24 cellular contexts compared by ENCODE assay signal in genomic region chr7:128703605-128704004, GRCh38. TPM values are rescaled to one million over a fixed set of nuclear protein-coding genes. Genes with fewer than 3 reads are reported as not detected.
A peak's percentile ranks its signal among the peaks of the same experiment; 100 is the strongest.
DNase-seq lines count a peak whose midpoint lies in the region; ATAC-seq and TF ChIP-seq lines count a peak whose summit lies in the region.
"Had no signal": no experiment of that assay in that cellular context is flagged by ENCODE, and none has a peak within 500 bp of the region (broad histone marks: within the 10 kb centered on the region; RNA-seq: fewer than 3 reads in every experiment).

No MANE protein-coding gene starts in this region.

- peak; percentile 39; the same call in 2 of the 3 replicates for ATAC-seq in DND-41 (ENCODE audit: insufficient read depth, low read depth)
- ATAC-seq in HG03108 (IDR thresholded peaks at IDR 0.05; ENCODE audit: unreplicated experiment), result no peak
- ATAC-seq: activated CD8-positive, alpha-beta T cell treated with anti-CD3 and anti-CD28 coated beads for 36 hours; esophagus mucosa; upper lobe of right lung had no signal

- H3K4me2 ChIP-seq in DND-41 (ENCODE audit: insufficient read depth, low read length), result no peak overlapping the region

- WGBS in liver, result 65% methylated on average over 7 of the region's 7 CpGs

- H3K9ac ChIP-seq in DND-41 (ENCODE audit: low read depth, low read length) (no peak overlapping the region), adipocyte (ENCODE audit: low read length) (no peak overlapping the region), liver (ENCODE audit: low read depth in 1 of 2, low read length in 2 of 2) (no peak overlapping the region)

- H4K20me1 ChIP-seq in DND-41 (ENCODE audit: insufficient read depth, low read length), result no peaks in the 10 kb centered on the region

- H2AFZ ChIP-seq in DND-41 (ENCODE audit: low read depth, low read length), result no peak overlapping the region

- H3K27ac ChIP-seq in DND-41 (ENCODE audit: low read length) (no peak overlapping the region), liver (ENCODE audit: low read depth in 1 of 2, low read length in 2 of 2) (no peak overlapping the region)
- H3K27ac ChIP-seq: right atrium auricular region, upper lobe of right lung had no signal

- no peaks in the 10 kb centered on the region for H3K79me2 ChIP-seq in DND-41 (ENCODE audit: insufficient read depth, low read length)

- H3K4me1 ChIP-seq in DND-41 (ENCODE audit: insufficient read depth, low read length), result no peaks in the 10 kb centered on the region
- H3K4me1 ChIP-seq in adipocyte (ENCODE audit: control insufficient read depth, insufficient read depth, low read length), result peaks cover 10% of the 10 kb centered on the region
- H3K4me1 ChIP-seq in liver (ENCODE audit: control insufficient read depth in 4 of 4, insufficient read depth in 4 of 4, low read length in 3 of 4), result no peaks in the 10 kb centered on the region
- H3K4me1 ChIP-seq: Caco-2, right atrium auricular region, upper lobe of right lung had no signal

- DNase-seq in DND-41, result no peak
- peak; percentile 34 for DNase-seq in H4 (ENCODE audit: low spot score)
- peak; percentile 35 for DNase-seq in adipocyte (ENCODE audit: low read depth)
- DNase-seq in NCI-H1048 (lab: John Stamatoyannopoulos, UW), result no peak
- no peak for DNase-seq in activated gamma-delta T cell (lab: John Stamatoyannopoulos, UW)
- DNase-seq: activated CD4-positive, CD25-positive, alpha-beta regulatory T cell; activated CD8-positive, alpha-beta T cell treated with anti-CD3 and anti-CD28 coated beads for 36 hours; activated naive CD4-positive, alpha-beta T cell treated with anti-CD3 and anti-CD28 coated beads for 36 hours; Caco-2; effector CD4-positive, alpha-beta T cell; GOT3; kidney; MM.1S; naive B cell; NCI-H2029; NCI-H446; NK-92 treated with Interleukin-12 subunit alpha and Interleukin-12 subunit beta, amount 100 ng/mL, for 24 hours; stimulated activated CD8-positive, alpha-beta memory T cell treated with anti-CD3 and anti-CD28 coated beads, Interleukin-4, amount 100 ng/mL, for 48 hours; T-helper 9 cell; upper lobe of right lung had no signal

- H3K4me3 ChIP-seq in DND-41 (ENCODE audit: low read depth in 1 of 2, low read length in 2 of 2) (no peak overlapping the region), adipocyte (ENCODE audit: low read length) (no peak overlapping the region), liver (ENCODE audit: low read depth in 1 of 3, low read length in 3 of 3) (no peak overlapping the region)
- H3K4me3 ChIP-seq: right atrium auricular region, upper lobe of right lung had no signal

- TF ChIP-seq CTCF in DND-41 (IDR thresholded peaks at IDR 0.05; ENCODE audit: borderline replicate concordance, extremely low read depth, low read length, poor library complexity, severe bottlenecking) (no peak), liver (IDR thresholded peaks at IDR 0.05; ENCODE audit: low read depth, low read length, missing input control) (no peak)

- TF ChIP-seq RAD21 in liver (IDR thresholded peaks at IDR 0.05), result no peak

- H3K27me3 ChIP-seq in DND-41 (ENCODE audit: insufficient read depth, low read length, poor library complexity) (peaks cover 4% of the 10 kb centered on the region), adipocyte (replicated peaks; ENCODE audit: control insufficient read depth, insufficient read depth, low read length) (no peaks in the 10 kb centered on the region), liver (ENCODE audit: control insufficient read depth in 4 of 4, insufficient read depth in 4 of 4, low read length in 3 of 4) (peaks cover 0 to 3% (median 0%) of the 10 kb centered on the region in 4 donors)
- H3K27me3 ChIP-seq: right atrium auricular region had no signal

- H3K36me3 ChIP-seq in DND-41 (ENCODE audit: insufficient read depth, low read length) (no peaks in the 10 kb centered on the region), adipocyte (ENCODE audit: control insufficient read depth, insufficient read depth, low read length, severe bottlenecking) (no peaks in the 10 kb centered on the region), liver (ENCODE audit: control insufficient read depth in 4 of 4, insufficient read depth in 3 of 4, low read depth in 1 of 4, low read length in 3 of 4) (no peaks in the 10 kb centered on the region)
- H3K36me3 ChIP-seq: right atrium auricular region, upper lobe of right lung had no signal

- no peaks in the 10 kb centered on the region for H3K9me3 ChIP-seq in DND-41 (ENCODE audit: insufficient read depth, low read length, severe bottlenecking)
- H3K9me3 ChIP-seq in adipocyte (ENCODE audit: control insufficient read depth, low read length), result no peaks in the 10 kb centered on the region
- no peaks in the 10 kb centered on the region for H3K9me3 ChIP-seq in liver (ENCODE audit: control insufficient read depth in 4 of 4, low read length in 3 of 4)
- H3K9me3 ChIP-seq: Caco-2, right atrium auricular region, upper lobe of right lung had no signal

TF ChIP-seq in liver, 16 proteins besides CTCF, POLR2A, EP300 and RAD21:
- no peak for TF ChIP-seq FOXA2 (IDR thresholded peaks at IDR 0.05)
- TF ChIP-seq, protein P1, sequence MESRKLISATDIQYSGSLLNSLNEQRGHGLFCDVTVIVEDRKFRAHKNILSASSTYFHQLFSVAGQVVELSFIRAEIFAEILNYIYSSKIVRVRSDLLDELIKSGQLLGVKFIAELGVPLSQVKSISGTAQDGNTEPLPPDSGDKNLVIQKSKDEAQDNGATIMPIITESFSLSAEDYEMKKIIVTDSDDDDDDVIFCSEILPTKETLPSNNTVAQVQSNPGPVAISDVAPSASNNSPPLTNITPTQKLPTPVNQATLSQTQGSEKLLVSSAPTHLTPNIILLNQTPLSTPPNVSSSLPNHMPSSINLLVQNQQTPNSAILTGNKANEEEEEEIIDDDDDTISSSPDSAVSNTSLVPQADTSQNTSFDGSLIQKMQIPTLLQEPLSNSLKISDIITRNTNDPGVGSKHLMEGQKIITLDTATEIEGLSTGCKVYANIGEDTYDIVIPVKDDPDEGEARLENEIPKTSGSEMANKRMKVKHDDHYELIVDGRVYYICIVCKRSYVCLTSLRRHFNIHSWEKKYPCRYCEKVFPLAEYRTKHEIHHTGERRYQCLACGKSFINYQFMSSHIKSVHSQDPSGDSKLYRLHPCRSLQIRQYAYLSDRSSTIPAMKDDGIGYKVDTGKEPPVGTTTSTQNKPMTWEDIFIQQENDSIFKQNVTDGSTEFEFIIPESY (IDR thresholded peaks at IDR 0.05), result no peak
- TF ChIP-seq MAX (IDR thresholded peaks at IDR 0.05), result no peak
- TF ChIP-seq JUND (IDR thresholded peaks at IDR 0.05), result no peak
- no peak for TF ChIP-seq GABPA (IDR thresholded peaks at IDR 0.05 in 1 of 2, conservative IDR thresholded peaks at IDR 0.05 in 1 of 2)
- TF ChIP-seq ATF3 (IDR thresholded peaks at IDR 0.05), result no peak
- TF ChIP-seq NR2F2 (IDR thresholded peaks at IDR 0.05), result peak; percentile 73

RNA-seq across cellular contexts. Expression of gene GARIN1A, which starts 31.5 kb away (rescaled TPM):
- total RNA-seq in H4 (2014; rRNA removed; shearing (Covaris generic)), result 0.06 TPM in 1 of 2 replicates, not detected in the other
- total RNA-seq in liver, result under 1 TPM; 0.19 to 0.50 TPM
- under 1 TPM; 0.08 to 0.19 TPM for polyA plus RNA-seq in liver
- total RNA-seq: activated naive CD4-positive, alpha-beta T cell treated with anti-CD3 and anti-CD28 coated beads for 36 hours had no signal

RNA-seq across cellular contexts. Expression of gene CALU, which starts 35.6 kb away (rescaled TPM):
- total RNA-seq in H4 (2014; rRNA removed; shearing (Covaris generic)), result 462 and 489 TPM in 2 replicates
- 10 to 100 TPM; 41.1 to 57.9 TPM for total RNA-seq in liver
- 10 to 100 TPM; 37.1 to 43.9 TPM for polyA plus RNA-seq in liver

Comparison
In these comparisons a context has a peak if more than half of its experiments do, and no peak if none do; other contexts are left out.
1. DNase-seq: peak in H4 (single experiment) and adipocyte (single experiment); none in DND-41 (single experiment), NCI-H1048 (single experiment) and activated gamma-delta T cell (single experiment).